ENCODE assay signal across 9 cellular contexts in genomic region chr7:134777908-134778580, GRCh38. TPM values are rescaled to one million over a fixed set of nuclear protein-coding genes. Genes with fewer than 3 reads are reported as not detected.
DNase-seq lines count a peak whose midpoint lies in the region; ATAC-seq, FAIRE-seq and TF ChIP-seq lines count a peak whose summit lies in the region.
"Had no signal": no experiment of that assay in that cellular context is flagged by ENCODE, and none has a peak within 500 bp of the region (broad histone marks: within the 10 kb centered on the region; RNA-seq: fewer than 3 reads in every experiment).

No MANE protein-coding gene starts in this region.

- no peaks in the 10 kb centered on the region for H3K9me3 Mint-ChIP-seq in Caco-2 (ENCODE audit: unreplicated experiment)
- no peaks in the 10 kb centered on the region for H3K9me3 Mint-ChIP-seq in stimulated activated naive B cell treated with anti-CD40 and anti-IgM and Interleukin-4, amounts not matched to agents 10 μg/mL and 1 μg/mL and 100 μg/mL, for 72 hours

- H3K9me3 ChIP-seq in Caco-2 (no peaks in the 10 kb centered on the region), ascending aorta (no peaks in the 10 kb centered on the region), gastroesophageal sphincter (no peaks in the 10 kb centered on the region), prostate gland (no peaks in the 10 kb centered on the region)

- peak overlapping the region; percentile 79 for H3K4me3 Mint-ChIP-seq in Caco-2 (ENCODE audit: unreplicated experiment)
- H3K4me3 Mint-ChIP-seq in stimulated activated naive B cell treated with anti-CD40 and anti-IgM and Interleukin-4, amounts not matched to agents 10 μg/mL and 1 μg/mL and 100 μg/mL, for 72 hours, result no peak overlapping the region

- TF ChIP-seq EP300 in gastroesophageal sphincter (IDR thresholded peaks at IDR 0.05), result no peak

- 25 to 42% methylated on average over 1 to 2 of the region's 2 CpGs for WGBS in gastroesophageal sphincter (ENCODE audit: low coverage in 1 of 2), 2 donors
- 45% methylated on average over 2 of the region's 2 CpGs for WGBS in prostate gland

- H3K36me3 ChIP-seq in Caco-2 (ENCODE audit: control insufficient read depth, insufficient read depth, low read length) (no peaks in the 10 kb centered on the region), ascending aorta (no peaks in the 10 kb centered on the region), gastroesophageal sphincter (no peaks in the 10 kb centered on the region), prostate gland (no peaks in the 10 kb centered on the region)

- FAIRE-seq in GM19239 (lab: Jason Lieb, UNC), result no peak

- TF ChIP-seq POLR2A in gastroesophageal sphincter (IDR thresholded peaks at IDR 0.05), result no peak
- no peak for TF ChIP-seq POLR2A in prostate gland (IDR thresholded peaks at IDR 0.05)

- H3K27ac Mint-ChIP-seq in Caco-2 (ENCODE audit: unreplicated experiment), result peak overlapping the region; percentile 79
- H3K27ac Mint-ChIP-seq in stimulated activated naive B cell treated with anti-CD40 and anti-IgM and Interleukin-4, amounts not matched to agents 10 μg/mL and 1 μg/mL and 100 μg/mL, for 72 hours, result no peak overlapping the region

- H3K4me3 ChIP-seq in Caco-2 (ENCODE audit: low read depth, low read length) (no peak overlapping the region), ascending aorta (peak overlapping the region in 1 of 2 donors; percentile 73), gastroesophageal sphincter (no peak overlapping the region), prostate gland (no peak overlapping the region)

- POLR2A ChIA-PET in Caco-2 (lab: Charles Lee), result no interaction called here

- peaks cover 9% of the 10 kb centered on the region for H3K36me3 Mint-ChIP-seq in Caco-2 (ENCODE audit: insufficient read depth, unreplicated experiment)
- H3K36me3 Mint-ChIP-seq in stimulated activated naive B cell treated with anti-CD40 and anti-IgM and Interleukin-4, amounts not matched to agents 10 μg/mL and 1 μg/mL and 100 μg/mL, for 72 hours, result no peaks in the 10 kb centered on the region

- H3K4me1 ChIP-seq in Caco-2, result peaks cover 31% of the 10 kb centered on the region
- peaks cover 4 to 15% of the 10 kb centered on the region in 2 donors for H3K4me1 ChIP-seq in ascending aorta
- peaks cover 6 to 28% (median 13%) of the 10 kb centered on the region in 3 donors for H3K4me1 ChIP-seq in gastroesophageal sphincter
- H3K4me1 ChIP-seq in prostate gland (replicated peaks), result peaks cover 7% of the 10 kb centered on the region

- peaks cover 30% of the 10 kb centered on the region for H3K4me1 Mint-ChIP-seq in Caco-2 (ENCODE audit: low read depth, unreplicated experiment)
- H3K4me1 Mint-ChIP-seq in stimulated activated naive B cell treated with anti-CD40 and anti-IgM and Interleukin-4, amounts not matched to agents 10 μg/mL and 1 μg/mL and 100 μg/mL, for 72 hours, result peaks cover 0 to 9% of the 10 kb centered on the region in 2 donors

- peak overlapping the region; percentile 82 to 94 for H3K27ac ChIP-seq in ascending aorta
- H3K27ac ChIP-seq in gastroesophageal sphincter, result peak overlapping the region; percentile 89 to 100 (median 94)
- peak overlapping the region; percentile 85 to 88 for H3K27ac ChIP-seq in prostate gland

- CTCF ChIA-PET in Caco-2 (lab: Charles Lee), result no interaction called here

- no TSS peak for BruUV-seq in Caco-2 (replicated peaks; lab: Mats Ljungman, UMichigan)

- DNase-seq in Caco-2, result no peak
- DNase-seq in ascending aorta (ENCODE audit: low spot score in 2 of 2), result no peak
- no peak for DNase-seq in prostate gland (ENCODE audit: low spot score)
- DNase-seq in stimulated activated naive B cell treated with anti-CD40 and anti-IgM and Interleukin-4, amounts not matched to agents 10 μg/mL and 1 μg/mL and 100 μg/mL, for 72 hours, result no peak
- no peak for DNase-seq in GM19239 (ENCODE audit: insufficient read length, low spot score)
- DNase-seq in SHP77 treated with DMSO at 0.1 percent for 48 hours (lab: John Stamatoyannopoulos, UW), result no peak
- DNase-seq: amygdala had no signal

- H3K27me3 Mint-ChIP-seq in Caco-2 (ENCODE audit: insufficient read depth, unreplicated experiment), result no peaks in the 10 kb centered on the region
- peaks cover 0 to 5% of the 10 kb centered on the region in 2 donors for H3K27me3 Mint-ChIP-seq in stimulated activated naive B cell treated with anti-CD40 and anti-IgM and Interleukin-4, amounts not matched to agents 10 μg/mL and 1 μg/mL and 100 μg/mL, for 72 hours

- intact Hi-C loops in Caco-2 (cut with micrococcal nuclease; ENCODE audit: unreplicated experiment) (loop anchor here (2.0 to 5.0 kb wide), 4 partner anchors 17 to 164 kb away; no protein-coding TSS in a partner anchor), ascending aorta (cut with DNase I) (loop anchor here (2.0 to 5.0 kb wide), 2 partner anchors 47 to 56 kb away; no protein-coding TSS in a partner anchor), prostate gland (cut with DNase I) (loop anchor here (5.0 kb wide), 1 partner anchor 86 kb away; no protein-coding TSS in a partner anchor)

- TF ChIP-seq CTCF in Caco-2 (IDR thresholded peaks at IDR 0.05; ENCODE audit: insufficient read depth in 1 of 2, low read depth in 1 of 2, low read length in 1 of 2, severe bottlenecking in 1 of 2, unreplicated experiment in 1 of 2), result no peak
- no peak for TF ChIP-seq CTCF in ascending aorta (IDR thresholded peaks at IDR 0.05)
- no peak for TF ChIP-seq CTCF in gastroesophageal sphincter (IDR thresholded peaks at IDR 0.05)
- no peak for TF ChIP-seq CTCF in prostate gland (IDR thresholded peaks at IDR 0.05)

- ATAC-seq in gastroesophageal sphincter (no peak), GM19452 (IDR thresholded peaks at IDR 0.05; ENCODE audit: unreplicated experiment) (no peak)
- ATAC-seq in stimulated activated naive B cell treated with anti-CD40 and anti-IgM and Interleukin-4, amounts not matched to agents 10 μg/mL and 1 μg/mL and 100 μg/mL, for 72 hours (replicated peaks), result no peak

- H3K27me3 ChIP-seq in Caco-2 (replicated peaks; ENCODE audit: control insufficient read depth, insufficient read depth, low read length) (no peaks in the 10 kb centered on the region), ascending aorta (no peaks in the 10 kb centered on the region), gastroesophageal sphincter (no peaks in the 10 kb centered on the region), prostate gland (replicated peaks; ENCODE audit: insufficient read depth) (no peaks in the 10 kb centered on the region)

RNA-seq across cellular contexts. Expression of gene CALD1, which starts 1.4 kb away (rescaled TPM):
- total RNA-seq in Caco-2 (2022) (140 and 155 TPM in 2 replicates), ascending aorta (352 TPM), gastroesophageal sphincter (1,000 to 10,000 TPM; 1,513 to 2,575 (median 1,808) TPM), prostate gland (100 to 1,000 TPM; 307 to 314 TPM)
